Comparison of ENCODE assay signal across 14 cellular contexts in genomic region chr11:29063630-29064361, GRCh38.
"Had no signal": no experiment of that assay in that cellular context is flagged by ENCODE, and none has a peak within 500 bp of the region (broad histone marks: within the 10 kb centered on the region; RNA-seq: fewer than 3 reads in every experiment).

No MANE protein-coding gene starts in this region.

- H3K27ac ChIP-seq: dorsolateral prefrontal cortex, gastroesophageal sphincter, heart left ventricle, left ventricle myocardium inferior, upper lobe of right lung, WERI-Rb-1 had no signal

- H3K36me3 ChIP-seq: gastroesophageal sphincter, heart left ventricle, left ventricle myocardium inferior, upper lobe of right lung, WERI-Rb-1 had no signal

- ATAC-seq: gastroesophageal sphincter; heart left ventricle; stimulated activated naive B cell treated with anti-CD40 and anti-IgM and Interleukin-4, amounts not matched to agents 10 μg/mL and 1 μg/mL and 100 μg/mL, for 72 hours; upper lobe of right lung had no signal

- H3K9me3 ChIP-seq: gastroesophageal sphincter, heart left ventricle, left ventricle myocardium inferior, upper lobe of right lung had no signal

- FAIRE-seq: colon had no signal

- H3K27me3 ChIP-seq: dorsolateral prefrontal cortex, gastroesophageal sphincter, heart left ventricle, upper lobe of right lung had no signal

- H3K4me1 ChIP-seq: gastroesophageal sphincter, heart left ventricle, left ventricle myocardium inferior, upper lobe of right lung had no signal

- DNase-seq: activated CD4-positive, alpha-beta T cell treated with anti-CD3 and anti-CD28 coated beads, Interleukin-2, amount 50 U/mL, for 4 hours; activated gamma-delta T cell treated with Interleukin-2 at 50 U/mL for 16 hours; amniotic stem cell; dorsolateral prefrontal cortex; erythroblast; heart left ventricle; left ventricle myocardium inferior; mammary epithelial cell; retina; stimulated activated naive B cell treated with anti-CD40 and anti-IgM and Interleukin-4, amounts not matched to agents 10 μg/mL and 1 μg/mL and 100 μg/mL, for 72 hours; upper lobe of right lung; WERI-Rb-1 had no signal

- H3K4me3 ChIP-seq: dorsolateral prefrontal cortex, gastroesophageal sphincter, heart left ventricle, left ventricle myocardium inferior, upper lobe of right lung had no signal
